19 cellular contexts compared by ENCODE assay signal in genomic region chr9:132472199-132472598, GRCh38.
DNase-seq lines count a peak whose midpoint lies in the region; ATAC-seq and TF ChIP-seq lines count a peak whose summit lies in the region.
"Had no signal": no experiment of that assay in that cellular context is flagged by ENCODE, and none has a peak within 500 bp of the region (broad histone marks: within the 10 kb centered on the region; RNA-seq: fewer than 3 reads in every experiment).

No MANE protein-coding gene starts in this region.

- H3K27me3 ChIP-seq in breast epithelium: no peaks in the 10 kb centered on the region
- no peaks in the 10 kb centered on the region for H3K27me3 ChIP-seq in CD8-positive, alpha-beta memory T cell (ENCODE audit: insufficient read depth, low read length, poor library complexity, severe bottlenecking)
- H3K27me3 ChIP-seq: hepatocyte had no signal

- no peak overlapping the region for H3K4me3 ChIP-seq in breast epithelium
- no peak overlapping the region for H3K4me3 ChIP-seq in CD8-positive, alpha-beta memory T cell (ENCODE audit: low read length)
- H3K4me3 ChIP-seq: hepatocyte, tibial nerve had no signal

- H3K36me3 ChIP-seq in breast epithelium: no peaks in the 10 kb centered on the region
- H3K36me3 ChIP-seq in CD8-positive, alpha-beta memory T cell (ENCODE audit: insufficient read depth, low read length): no peaks in the 10 kb centered on the region
- H3K36me3 ChIP-seq: tibial nerve had no signal

- POLR2A ChIA-PET in CD8-positive, alpha-beta memory T cell (lab: Charles Lee): no interaction called here

- CTCF ChIA-PET in CD8-positive, alpha-beta memory T cell (lab: Charles Lee): no interaction called here

- H3K9me3 ChIP-seq in breast epithelium: no peaks in the 10 kb centered on the region
- H3K9me3 ChIP-seq in CD8-positive, alpha-beta memory T cell (ENCODE audit: low read length): no peaks in the 10 kb centered on the region

- TF ChIP-seq CTCF in breast epithelium (IDR thresholded peaks at IDR 0.05): no peak

- H3K27ac ChIP-seq in breast epithelium: no peak overlapping the region
- no peak overlapping the region for H3K27ac ChIP-seq in CD8-positive, alpha-beta memory T cell (ENCODE audit: low read depth, low read length)
- H3K27ac ChIP-seq: hepatocyte, HL-60, tibial nerve had no signal

- H3K27ac Mint-ChIP-seq in CD8-positive, alpha-beta memory T cell: no peak overlapping the region
- H3K27ac Mint-ChIP-seq: B cell; natural killer cell treated with Interleukin-12 subunit alpha and Interleukin-12 subunit beta and Interleukin-15 and Interleukin-18, amount 100 ng/mL, for 72 hours; progenitor cell of endocrine pancreas; T-helper 2 cell treated with Interferon-gamma antibody and Interleukin-4, amounts not matched to agents 5 μg/mL and 100 μg/mL, for 36 hours had no signal

- peaks cover 6 to 7% (median 6%) of the 10 kb centered on the region in 3 donors for H3K4me1 Mint-ChIP-seq in CD8-positive, alpha-beta memory T cell

- no peak overlapping the region for H3K4me3 Mint-ChIP-seq in CD8-positive, alpha-beta memory T cell
- H3K4me3 Mint-ChIP-seq: B cell; natural killer cell treated with Interleukin-12 subunit alpha and Interleukin-12 subunit beta and Interleukin-15 and Interleukin-18, amount 100 ng/mL, for 72 hours; T-helper 2 cell treated with Interferon-gamma antibody and Interleukin-4, amounts not matched to agents 5 μg/mL and 100 μg/mL, for 36 hours had no signal

- no peak for TF ChIP-seq POLR2A in breast epithelium (IDR thresholded peaks at IDR 0.05)

- intact Hi-C loops in left ventricle myocardium superior (cut with micrococcal nuclease) (no loop called here), breast epithelium (cut with DNase I; ENCODE audit: low total_unique reads) (no loop called here)

- H3K4me1 ChIP-seq in breast epithelium: no peaks in the 10 kb centered on the region
- H3K4me1 ChIP-seq in CD8-positive, alpha-beta memory T cell (ENCODE audit: insufficient read depth, low read length): no peaks in the 10 kb centered on the region
- H3K4me1 ChIP-seq: tibial nerve had no signal

- ATAC-seq in left ventricle myocardium superior: peak; percentile 84
- ATAC-seq: natural killer cell treated with Interleukin-12 subunit alpha and Interleukin-12 subunit beta and Interleukin-15 and Interleukin-18, amount 100 ng/mL, for 72 hours had no signal

- no peaks in the 10 kb centered on the region for H3K9me3 Mint-ChIP-seq in CD8-positive, alpha-beta memory T cell
- H3K9me3 Mint-ChIP-seq: natural killer cell treated with Interleukin-12 subunit alpha and Interleukin-12 subunit beta and Interleukin-15 and Interleukin-18, amount 100 ng/mL, for 72 hours; T-helper 2 cell treated with Interferon-gamma antibody and Interleukin-4, amounts not matched to agents 5 μg/mL and 100 μg/mL, for 36 hours had no signal

- H3K27me3 Mint-ChIP-seq in CD8-positive, alpha-beta memory T cell: peaks cover 2 to 20% of the 10 kb centered on the region in 2 donors

- DNase-seq in DMS79 treated with DMSO at 0.1 percent for 48 hours (lab: John Stamatoyannopoulos, UW) (peak; percentile 86), NCI-H146 (lab: John Stamatoyannopoulos, UW) (peak; percentile 51), NCI-H510A (lab: John Stamatoyannopoulos, UW) (peak; percentile 86), left ventricle myocardium superior (no peak), breast epithelium (ENCODE audit: low spot score in 2 of 2) (no peak)
- no peak for DNase-seq in effector CD4-positive, alpha-beta T cell
- no peak for DNase-seq in activated CD8-positive, alpha-beta memory T cell treated with anti-CD3 and anti-CD28 coated beads, Interleukin-2, amount 50 U/mL, for 4 hours
- no peak for DNase-seq in CD8-positive, alpha-beta memory T cell
- DNase-seq: activated CD4-positive, CD25-positive, alpha-beta regulatory T cell; GOT3; mesenchymal stem cell; stimulated activated CD4-positive, alpha-beta T cell treated with anti-CD3 and anti-CD28 coated beads, Interleukin-12 subunit alpha, Interleukin-12 subunit beta, amount 100 ng/mL, for 4 hours had no signal

- no peaks in the 10 kb centered on the region for H3K36me3 Mint-ChIP-seq in CD8-positive, alpha-beta memory T cell
- H3K36me3 Mint-ChIP-seq: natural killer cell treated with Interleukin-12 subunit alpha and Interleukin-12 subunit beta and Interleukin-15 and Interleukin-18, amount 100 ng/mL, for 72 hours had no signal

Comparison
In these comparisons a context has a peak if more than half of its experiments do, and no peak if none do; other contexts are left out.
1. DNase-seq: peak in DMS79 treated with DMSO at 0.1 percent for 48 hours (single experiment), NCI-H146 (single experiment) and NCI-H510A (single experiment); none in left ventricle myocardium superior (single experiment), effector CD4-positive, alpha-beta T cell (single experiment), breast epithelium (0 of 2), activated CD8-positive, alpha-beta memory T cell treated with anti-CD3 and anti-CD28 coated beads, Interleukin-2, amount 50 U/mL, for 4 hours (single experiment) and CD8-positive, alpha-beta memory T cell (0 of 5).